26 cellular contexts compared by ENCODE assay signal in the genomic region with DNA sequence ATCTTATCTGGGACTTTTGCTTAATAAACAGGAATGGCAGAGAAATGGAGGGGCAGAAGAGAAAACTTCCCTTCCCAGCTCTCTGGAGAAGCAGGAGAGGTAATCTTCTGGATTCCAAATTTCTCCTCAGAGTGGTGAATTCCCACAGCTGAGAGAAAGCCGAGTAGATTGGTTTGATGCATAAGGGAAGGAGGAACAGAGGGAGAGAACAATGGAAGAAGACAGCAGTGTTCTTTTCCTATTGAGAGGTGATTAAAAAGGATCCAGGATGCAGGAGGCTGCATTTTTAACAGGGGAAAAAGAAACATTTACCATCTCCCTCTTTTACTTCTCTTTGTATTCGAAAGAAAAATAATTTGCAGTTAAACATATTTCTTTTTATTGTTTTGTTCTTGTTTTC. TPM values are rescaled to one million over a fixed set of nuclear protein-coding genes. Genes with fewer than 3 reads are reported as not detected.
"Had no signal": no experiment of that assay in that cellular context is flagged by ENCODE, and none has a peak within 500 bp of the region (broad histone marks: within the 10 kb centered on the region; RNA-seq: fewer than 3 reads in every experiment).

No MANE protein-coding gene starts in this region.

- DNase-seq: activated CD4-positive, alpha-beta memory T cell treated with anti-CD3 and anti-CD28 coated beads for 36 hours; activated CD4-positive, alpha-beta T cell treated with anti-CD3 and anti-CD28 coated beads, Interleukin-2, amount 10 ng/mL, durations not matched to agents 24 days and 14 days; activated CD4-positive, CD25-positive, alpha-beta regulatory T cell treated with anti-CD3 and anti-CD28 coated beads, Interleukin-2, amount 50 U/mL, for 72 hours; activated CD8-positive, alpha-beta memory T cell treated with anti-CD3 and anti-CD28 coated beads, Interleukin-2, amount 50 U/mL, for 4 hours; activated effector memory CD4-positive, alpha-beta T cell treated with anti-CD3 and anti-CD28 coated beads, Interleukin-2, amount 50 U/mL, for 16 hours; activated naive CD4-positive, alpha-beta T cell treated with anti-CD3 and anti-CD28 coated beads for 36 hours; activated naive CD8-positive, alpha-beta T cell treated with anti-CD3 and anti-CD28 coated beads for 36 hours; activated T-cell treated with anti-CD3 and anti-CD28 coated beads, Interleukin-2, amount 50 U/mL, for 1 hour; adrenal gland; aorta; hippocampal formation; kidney; left colon; mesenchymal stem cell; naive thymus-derived CD8-positive, alpha-beta T cell; posterior cingulate gyrus; right cardiac atrium; stimulated activated CD4-positive, alpha-beta T cell treated with anti-CD3 and anti-CD28 coated beads, Interleukin-15, amount 100 ng/mL, for 24 hours; stimulated activated CD4-positive, alpha-beta T cell treated with anti-CD3 and anti-CD28 coated beads, Interleukin-2, amount 100 ng/mL, for 24 hours; stimulated activated naive B cell treated with anti-CD40 and anti-IgM and Interleukin-4, amounts not matched to agents 10 μg/mL and 1 μg/mL and 100 μg/mL, for 72 hours; T-cell had no signal

- H3K36me3 ChIP-seq: adrenal gland, gastroesophageal sphincter, tibial nerve, vagina had no signal

- H3K4me3 ChIP-seq: adrenal gland, gastroesophageal sphincter, tibial nerve, vagina had no signal

- FAIRE-seq: kidney had no signal

- ATAC-seq: gastroesophageal sphincter; left colon; naive thymus-derived CD8-positive, alpha-beta T cell; right cardiac atrium; stimulated activated naive B cell treated with anti-CD40 and anti-IgM and Interleukin-4, amounts not matched to agents 10 μg/mL and 1 μg/mL and 100 μg/mL, for 72 hours; T-cell had no signal

- H3K27me3 ChIP-seq: adrenal gland, gastroesophageal sphincter, tibial nerve, vagina had no signal

- H3K4me1 ChIP-seq: gastroesophageal sphincter, tibial nerve had no signal

- H3K9me3 ChIP-seq: adrenal gland, gastroesophageal sphincter, tibial nerve, vagina had no signal

- H3K27ac ChIP-seq: adrenal gland, gastroesophageal sphincter, tibial nerve, vagina, VCaP had no signal

RNA-seq across cellular contexts. Expression of a gene that starts 13.1 kb away (rescaled TPM):
- total RNA-seq: activated CD8-positive, alpha-beta memory T cell treated with anti-CD3 and anti-CD28 coated beads for 36 hours; activated naive CD4-positive, alpha-beta T cell treated with anti-CD3 and anti-CD28 coated beads for 36 hours; activated naive CD8-positive, alpha-beta T cell treated with anti-CD3 and anti-CD28 coated beads for 36 hours; naive thymus-derived CD8-positive, alpha-beta T cell had no signal
- polyA plus RNA-seq: naive thymus-derived CD8-positive, alpha-beta T cell had no signal
